In the genomic region with DNA sequence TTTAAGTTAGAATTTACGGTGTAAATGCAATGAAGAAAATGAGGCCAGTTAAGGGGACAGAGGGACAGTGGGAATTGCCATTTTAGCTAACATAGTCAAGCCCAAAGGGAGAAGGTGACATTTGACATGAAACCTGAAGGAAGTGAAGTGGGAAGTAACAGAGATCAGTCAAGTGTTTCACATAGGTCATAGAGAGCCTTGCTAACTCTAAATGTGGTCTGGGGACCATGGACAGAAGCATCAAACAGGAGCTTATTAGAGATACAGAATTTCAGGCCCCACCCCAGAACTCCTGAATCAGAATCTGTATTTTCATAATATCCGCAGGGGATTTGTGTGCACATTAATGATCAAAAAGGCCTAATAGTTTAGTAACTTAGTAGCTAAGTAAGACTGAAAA, we compare ENCODE assay signal across 1 cellular context.
TF ChIP-seq lines count a peak whose summit lies in the region.

No MANE protein-coding gene starts in this region.

TF ChIP-seq in liver, 16 proteins besides CTCF, POLR2A, EP300 and RAD21:
- TF ChIP-seq, protein P1, sequence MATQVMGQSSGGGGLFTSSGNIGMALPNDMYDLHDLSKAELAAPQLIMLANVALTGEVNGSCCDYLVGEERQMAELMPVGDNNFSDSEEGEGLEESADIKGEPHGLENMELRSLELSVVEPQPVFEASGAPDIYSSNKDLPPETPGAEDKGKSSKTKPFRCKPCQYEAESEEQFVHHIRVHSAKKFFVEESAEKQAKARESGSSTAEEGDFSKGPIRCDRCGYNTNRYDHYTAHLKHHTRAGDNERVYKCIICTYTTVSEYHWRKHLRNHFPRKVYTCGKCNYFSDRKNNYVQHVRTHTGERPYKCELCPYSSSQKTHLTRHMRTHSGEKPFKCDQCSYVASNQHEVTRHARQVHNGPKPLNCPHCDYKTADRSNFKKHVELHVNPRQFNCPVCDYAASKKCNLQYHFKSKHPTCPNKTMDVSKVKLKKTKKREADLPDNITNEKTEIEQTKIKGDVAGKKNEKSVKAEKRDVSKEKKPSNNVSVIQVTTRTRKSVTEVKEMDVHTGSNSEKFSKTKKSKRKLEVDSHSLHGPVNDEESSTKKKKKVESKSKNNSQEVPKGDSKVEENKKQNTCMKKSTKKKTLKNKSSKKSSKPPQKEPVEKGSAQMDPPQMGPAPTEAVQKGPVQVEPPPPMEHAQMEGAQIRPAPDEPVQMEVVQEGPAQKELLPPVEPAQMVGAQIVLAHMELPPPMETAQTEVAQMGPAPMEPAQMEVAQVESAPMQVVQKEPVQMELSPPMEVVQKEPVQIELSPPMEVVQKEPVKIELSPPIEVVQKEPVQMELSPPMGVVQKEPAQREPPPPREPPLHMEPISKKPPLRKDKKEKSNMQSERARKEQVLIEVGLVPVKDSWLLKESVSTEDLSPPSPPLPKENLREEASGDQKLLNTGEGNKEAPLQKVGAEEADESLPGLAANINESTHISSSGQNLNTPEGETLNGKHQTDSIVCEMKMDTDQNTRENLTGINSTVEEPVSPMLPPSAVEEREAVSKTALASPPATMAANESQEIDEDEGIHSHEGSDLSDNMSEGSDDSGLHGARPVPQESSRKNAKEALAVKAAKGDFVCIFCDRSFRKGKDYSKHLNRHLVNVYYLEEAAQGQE (IDR thresholded peaks at IDR 0.05) = peak; percentile 17
- TF ChIP-seq NR2F2 (IDR thresholded peaks at IDR 0.05) = no peak
